In the genomic region with DNA sequence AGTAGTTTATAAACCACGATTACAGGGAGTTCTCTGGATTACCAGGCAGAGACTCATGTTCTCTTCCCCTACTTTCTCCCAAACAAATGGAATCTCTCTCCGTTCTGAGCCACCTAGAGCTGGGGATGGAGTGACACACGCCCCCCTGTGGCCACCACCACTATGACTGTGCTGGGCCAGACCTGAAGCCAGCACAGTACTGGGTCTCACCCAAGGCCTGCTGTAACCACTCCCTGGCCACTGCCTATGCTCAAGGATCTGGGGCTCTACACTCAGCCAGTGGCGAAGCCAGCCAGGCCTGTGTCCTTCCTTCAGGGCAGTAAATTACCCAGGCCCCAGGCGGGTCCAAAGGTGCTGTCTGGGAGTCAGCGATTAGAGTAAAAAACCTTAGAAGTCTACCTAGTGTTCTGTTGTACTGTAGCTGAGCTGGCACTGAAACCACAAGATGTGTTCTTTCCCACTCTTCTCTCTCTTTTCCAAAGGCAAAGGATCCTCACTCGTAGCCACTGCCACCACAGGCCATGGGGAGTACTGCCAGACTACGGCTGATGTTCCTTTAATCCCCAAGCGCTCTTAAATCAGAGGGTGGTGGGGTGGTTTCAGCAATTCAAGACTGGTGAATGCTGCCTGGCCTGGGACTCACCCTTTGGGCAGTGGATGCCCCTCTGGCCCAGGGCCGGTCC, we compare ENCODE assay signal across 22 cellular contexts.
A peak's percentile ranks its signal among the peaks of the same experiment; 100 is the strongest.
DNase-seq lines count a peak whose midpoint lies in the region; ATAC-seq and TF ChIP-seq lines count a peak whose summit lies in the region.
"Had no signal": no experiment of that assay in that cellular context is flagged by ENCODE, and none has a peak within 500 bp of the region (broad histone marks: within the 10 kb centered on the region; RNA-seq: fewer than 3 reads in every experiment).

No MANE protein-coding gene starts in this region.

- H3K9me2 ChIP-seq in Karpas-422 (replicated peaks; ENCODE audit: insufficient read depth, low read length): no peaks in the 10 kb centered on the region

- no peak overlapping the region for H3K9ac ChIP-seq in Karpas-422 (ENCODE audit: low read length)

- CTCF ChIA-PET in WTC11 (lab: Charles Lee): no interaction called here

- peaks cover 2% of the 10 kb centered on the region for H3K4me1 Mint-ChIP-seq in WTC11
- H3K4me1 Mint-ChIP-seq in neural crest cell: no peaks in the 10 kb centered on the region
- H3K4me1 Mint-ChIP-seq: activated B cell treated with CpG ODN at 0.5 μM for 24 hours; activated T-helper 17 cell treated with anti-CD3 and anti-CD28 coated beads, Interleukin-2, amount 50 U/mL, for 72 hours; CD14-positive monocyte; stimulated activated naive B cell treated with anti-CD40 and anti-IgM and Interleukin-4, amounts not matched to agents 10 μg/mL and 1 μg/mL and 100 μg/mL, for 72 hours had no signal

- H3K27me3 ChIP-seq in Karpas-422 (ENCODE audit: low read length): no peaks in the 10 kb centered on the region
- H3K27me3 ChIP-seq: heart right ventricle, tibial artery had no signal

- no peaks in the 10 kb centered on the region for H3K27me3 Mint-ChIP-seq in WTC11 (ENCODE audit: low read depth)
- H3K27me3 Mint-ChIP-seq in neural crest cell (ENCODE audit: low read depth): peaks cover 8% of the 10 kb centered on the region
- H3K27me3 Mint-ChIP-seq: activated B cell treated with CpG ODN at 0.5 μM for 24 hours; activated T-helper 17 cell treated with anti-CD3 and anti-CD28 coated beads, Interleukin-2, amount 50 U/mL, for 72 hours; stimulated activated naive B cell treated with anti-CD40 and anti-IgM and Interleukin-4, amounts not matched to agents 10 μg/mL and 1 μg/mL and 100 μg/mL, for 72 hours had no signal

- peak; percentile 18; the same call in 1 of the 2 replicates for TF ChIP-seq CTCF in WTC11 (IDR thresholded peaks at IDR 0.05)
- TF ChIP-seq CTCF in neural crest cell (conservative IDR thresholded peaks at IDR 0.05): peak; percentile 17

- H3K27ac Mint-ChIP-seq in WTC11 (no peak overlapping the region), neural crest cell (ENCODE audit: unreplicated experiment) (no peak overlapping the region)
- H3K27ac Mint-ChIP-seq: activated B cell treated with CpG ODN at 0.5 μM for 24 hours; activated T-helper 17 cell treated with anti-CD3 and anti-CD28 coated beads, Interleukin-2, amount 50 U/mL, for 72 hours; CD14-positive monocyte; stimulated activated naive B cell treated with anti-CD40 and anti-IgM and Interleukin-4, amounts not matched to agents 10 μg/mL and 1 μg/mL and 100 μg/mL, for 72 hours had no signal

- H3K36me3 ChIP-seq in Karpas-422 (ENCODE audit: insufficient read depth, low read length): no peaks in the 10 kb centered on the region
- H3K36me3 ChIP-seq: heart right ventricle, tibial artery had no signal

- peak; percentile 1 for DNase-seq in NCI-H1694 (lab: John Stamatoyannopoulos, UW)
- no peak for DNase-seq in NCI-H1694 treated with DMSO at 0.1 percent for 48 hours (lab: John Stamatoyannopoulos, UW)
- DNase-seq in Karpas-422: peak; percentile 43
- DNase-seq in WTC11 (ENCODE audit: low spot score): peak; percentile 67
- no peak for DNase-seq in neural crest cell (ENCODE audit: low read depth, low spot score)
- DNase-seq in activated gamma-delta T cell (lab: John Stamatoyannopoulos, UW): no peak
- no peak for DNase-seq in cerebellar cortex (ENCODE audit: low spot score)
- no peak for DNase-seq in D341Med (ENCODE audit: low spot score)
- DNase-seq: activated B cell treated with CpG ODN at 0.5 μM for 24 hours; caudate nucleus; DMS79 treated with DMSO at 0.1 percent for 48 hours; effector CD8-positive, alpha-beta T cell; heart right ventricle; NCI-H1048; NCI-H2081 treated with DMSO at 0.1 percent for 48 hours; NCI-H526 treated with DMSO at 0.1 percent for 48 hours; stimulated activated naive B cell treated with anti-CD40 and anti-IgM and Interleukin-4, amounts not matched to agents 10 μg/mL and 1 μg/mL and 100 μg/mL, for 72 hours; T-helper 1 cell; tibial artery had no signal

- H3K4me3 ChIP-seq in Karpas-422 (ENCODE audit: low read length): no peak overlapping the region
- H3K4me3 ChIP-seq: A549, heart right ventricle, tibial artery had no signal

- H2AFZ ChIP-seq in Karpas-422 (ENCODE audit: low read length): no peak overlapping the region

- peak; percentile 95 for ATAC-seq in WTC11
- ATAC-seq: activated T-helper 17 cell treated with anti-CD3 and anti-CD28 coated beads, Interleukin-2, amount 50 U/mL, for 72 hours; heart right ventricle; stimulated activated naive B cell treated with anti-CD40 and anti-IgM and Interleukin-4, amounts not matched to agents 10 μg/mL and 1 μg/mL and 100 μg/mL, for 72 hours had no signal

- POLR2A ChIA-PET in WTC11 (lab: Charles Lee): no interaction called here

- H4K20me1 ChIP-seq in Karpas-422 (ENCODE audit: insufficient read depth, low read depth, low read length): no peaks in the 10 kb centered on the region

- no peak overlapping the region for H3K27ac ChIP-seq in Karpas-422 (ENCODE audit: low read length)
- H3K27ac ChIP-seq: A549, heart right ventricle, tibial artery had no signal

- no peaks in the 10 kb centered on the region for H3K79me2 ChIP-seq in Karpas-422 (ENCODE audit: low read length)

- no peaks in the 10 kb centered on the region for H3K4me1 ChIP-seq in Karpas-422 (ENCODE audit: low read length)
- H3K4me1 ChIP-seq: A549, heart right ventricle, tibial artery had no signal

- H3K9me3 Mint-ChIP-seq in WTC11: peaks cover 4% of the 10 kb centered on the region; the same call in 1 of the 2 replicates
- peaks cover 11% of the 10 kb centered on the region for H3K9me3 Mint-ChIP-seq in neural crest cell
- H3K9me3 Mint-ChIP-seq: activated T-helper 17 cell treated with anti-CD3 and anti-CD28 coated beads, Interleukin-2, amount 50 U/mL, for 72 hours had no signal

- H3K36me3 Mint-ChIP-seq in WTC11: no peaks in the 10 kb centered on the region
- H3K36me3 Mint-ChIP-seq in neural crest cell (ENCODE audit: low read depth): no peaks in the 10 kb centered on the region
- H3K36me3 Mint-ChIP-seq: CD14-positive monocyte; stimulated activated naive B cell treated with anti-CD40 and anti-IgM and Interleukin-4, amounts not matched to agents 10 μg/mL and 1 μg/mL and 100 μg/mL, for 72 hours had no signal

- H3K4me3 Mint-ChIP-seq in WTC11: no peak overlapping the region
- no peak overlapping the region for H3K4me3 Mint-ChIP-seq in neural crest cell
- H3K4me3 Mint-ChIP-seq: activated B cell treated with CpG ODN at 0.5 μM for 24 hours; activated T-helper 17 cell treated with anti-CD3 and anti-CD28 coated beads, Interleukin-2, amount 50 U/mL, for 72 hours; CD14-positive monocyte; stimulated activated naive B cell treated with anti-CD40 and anti-IgM and Interleukin-4, amounts not matched to agents 10 μg/mL and 1 μg/mL and 100 μg/mL, for 72 hours had no signal

- H3K9me3 ChIP-seq in Karpas-422 (ENCODE audit: low read length): no peaks in the 10 kb centered on the region; the same call in 1 of the 2 replicates
- H3K9me3 ChIP-seq: A549, heart right ventricle, tibial artery had no signal

- no peak overlapping the region for H3K4me2 ChIP-seq in Karpas-422 (ENCODE audit: low read depth, low read length, poor library complexity, severe bottlenecking)
- H3K4me2 ChIP-seq: A549 had no signal

TF ChIP-seq in WTC11, 78 proteins besides CTCF, POLR2A, EP300 and RAD21 (continues in another document):
- TF ChIP-seq KAT7 (CRISPR knock-in tag; IDR thresholded peaks at IDR 0.05; ENCODE audit: borderline replicate concordance): no peak
- TF ChIP-seq HMGA2 (CRISPR knock-in tag; IDR thresholded peaks at IDR 0.05): no peak
- TF ChIP-seq NFE2L1 (CRISPR knock-in tag; IDR thresholded peaks at IDR 0.05): no peak
- TF ChIP-seq ZNF138 (CRISPR knock-in tag; conservative IDR thresholded peaks at IDR 0.05): no peak
- TF ChIP-seq, protein P1, sequence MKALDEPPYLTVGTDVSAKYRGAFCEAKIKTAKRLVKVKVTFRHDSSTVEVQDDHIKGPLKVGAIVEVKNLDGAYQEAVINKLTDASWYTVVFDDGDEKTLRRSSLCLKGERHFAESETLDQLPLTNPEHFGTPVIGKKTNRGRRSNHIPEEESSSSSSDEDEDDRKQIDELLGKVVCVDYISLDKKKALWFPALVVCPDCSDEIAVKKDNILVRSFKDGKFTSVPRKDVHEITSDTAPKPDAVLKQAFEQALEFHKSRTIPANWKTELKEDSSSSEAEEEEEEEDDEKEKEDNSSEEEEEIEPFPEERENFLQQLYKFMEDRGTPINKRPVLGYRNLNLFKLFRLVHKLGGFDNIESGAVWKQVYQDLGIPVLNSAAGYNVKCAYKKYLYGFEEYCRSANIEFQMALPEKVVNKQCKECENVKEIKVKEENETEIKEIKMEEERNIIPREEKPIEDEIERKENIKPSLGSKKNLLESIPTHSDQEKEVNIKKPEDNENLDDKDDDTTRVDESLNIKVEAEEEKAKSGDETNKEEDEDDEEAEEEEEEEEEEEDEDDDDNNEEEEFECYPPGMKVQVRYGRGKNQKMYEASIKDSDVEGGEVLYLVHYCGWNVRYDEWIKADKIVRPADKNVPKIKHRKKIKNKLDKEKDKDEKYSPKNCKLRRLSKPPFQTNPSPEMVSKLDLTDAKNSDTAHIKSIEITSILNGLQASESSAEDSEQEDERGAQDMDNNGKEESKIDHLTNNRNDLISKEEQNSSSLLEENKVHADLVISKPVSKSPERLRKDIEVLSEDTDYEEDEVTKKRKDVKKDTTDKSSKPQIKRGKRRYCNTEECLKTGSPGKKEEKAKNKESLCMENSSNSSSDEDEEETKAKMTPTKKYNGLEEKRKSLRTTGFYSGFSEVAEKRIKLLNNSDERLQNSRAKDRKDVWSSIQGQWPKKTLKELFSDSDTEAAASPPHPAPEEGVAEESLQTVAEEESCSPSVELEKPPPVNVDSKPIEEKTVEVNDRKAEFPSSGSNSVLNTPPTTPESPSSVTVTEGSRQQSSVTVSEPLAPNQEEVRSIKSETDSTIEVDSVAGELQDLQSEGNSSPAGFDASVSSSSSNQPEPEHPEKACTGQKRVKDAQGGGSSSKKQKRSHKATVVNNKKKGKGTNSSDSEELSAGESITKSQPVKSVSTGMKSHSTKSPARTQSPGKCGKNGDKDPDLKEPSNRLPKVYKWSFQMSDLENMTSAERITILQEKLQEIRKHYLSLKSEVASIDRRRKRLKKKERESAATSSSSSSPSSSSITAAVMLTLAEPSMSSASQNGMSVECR (CRISPR knock-in tag; IDR thresholded peaks at IDR 0.05; ENCODE audit: borderline replicate concordance): no peak
- TF ChIP-seq, protein P2, sequence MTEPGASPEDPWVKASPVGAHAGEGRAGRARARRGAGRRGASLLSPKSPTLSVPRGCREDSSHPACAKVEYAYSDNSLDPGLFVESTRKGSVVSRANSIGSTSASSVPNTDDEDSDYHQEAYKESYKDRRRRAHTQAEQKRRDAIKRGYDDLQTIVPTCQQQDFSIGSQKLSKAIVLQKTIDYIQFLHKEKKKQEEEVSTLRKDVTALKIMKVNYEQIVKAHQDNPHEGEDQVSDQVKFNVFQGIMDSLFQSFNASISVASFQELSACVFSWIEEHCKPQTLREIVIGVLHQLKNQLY (CRISPR knock-in tag; IDR thresholded peaks at IDR 0.05): no peak
- no peak for TF ChIP-seq TEAD1 (CRISPR knock-in tag; IDR thresholded peaks at IDR 0.05)
- TF ChIP-seq MXD4 (CRISPR knock-in tag; IDR thresholded peaks at IDR 0.05; ENCODE audit: borderline replicate concordance): no peak
- no peak for TF ChIP-seq FOXP1 (CRISPR knock-in tag; IDR thresholded peaks at IDR 0.05; ENCODE audit: borderline replicate concordance)
- no peak for TF ChIP-seq TP53 (CRISPR knock-in tag; IDR thresholded peaks at IDR 0.05)

Comparison
In these comparisons a context has a peak if more than half of its experiments do, and no peak if none do; other contexts are left out.
1. DNase-seq: peak in NCI-H1694 (single experiment), Karpas-422 (single experiment) and WTC11 (single experiment); none in NCI-H1694 treated with DMSO at 0.1 percent for 48 hours (single experiment), neural crest cell (single experiment), activated gamma-delta T cell (single experiment), cerebellar cortex (single experiment) and D341Med (single experiment).